15 cellular contexts compared by ENCODE assay signal in the genomic region with DNA sequence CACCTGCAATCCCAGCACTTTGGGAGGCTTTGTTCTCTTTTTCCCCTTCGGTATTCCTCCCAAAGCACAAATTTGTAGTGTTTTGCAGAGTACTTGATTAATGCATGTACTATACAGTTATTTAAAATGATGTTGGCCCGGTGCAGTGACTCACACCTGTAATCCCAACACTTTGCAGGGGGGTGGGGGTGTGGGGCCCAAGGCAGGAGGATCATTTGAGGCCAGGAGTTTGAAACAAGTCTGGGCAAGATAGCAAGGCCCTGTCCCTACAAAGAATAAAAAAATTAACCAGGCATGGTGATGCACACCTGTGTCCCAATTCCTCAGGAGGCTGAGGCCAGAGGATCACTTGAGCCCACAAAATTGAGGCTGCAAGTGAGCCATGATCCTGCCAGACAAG. TPM values are rescaled to one million over a fixed set of nuclear protein-coding genes. Genes with fewer than 3 reads are reported as not detected.
DNase-seq lines count a peak whose midpoint lies in the region; ATAC-seq and TF ChIP-seq lines count a peak whose summit lies in the region.
"Had no signal": no experiment of that assay in that cellular context is flagged by ENCODE, and none has a peak within 500 bp of the region (broad histone marks: within the 10 kb centered on the region; RNA-seq: fewer than 3 reads in every experiment).

No MANE protein-coding gene starts in this region.

- DNase-seq in epithelial cell of prostate (ENCODE audit: low read depth, low spot score): peak; percentile 66
- DNase-seq in neural crest cell (ENCODE audit: low read depth, low spot score): no peak
- no peak for DNase-seq in HFFc6
- no peak for DNase-seq in H9
- DNase-seq: CD8-positive, alpha-beta T cell; COR-L47; DMS153; DMS79 treated with DMSO at 0.1 percent for 48 hours; EL; HCEC 1CT had no signal

- H3K79me2 ChIP-seq in H9 (ENCODE audit: insufficient read depth, low read length): no peaks in the 10 kb centered on the region

- TF ChIP-seq CTCF in brain (conservative IDR thresholded peaks at IDR 0.05) (no peak), neural crest cell (conservative IDR thresholded peaks at IDR 0.05) (no peak), HFFc6 (IDR thresholded peaks at IDR 0.05) (no peak), H9 (conservative IDR thresholded peaks at IDR 0.05) (no peak)

- H3K79me1 ChIP-seq in H9 (ENCODE audit: insufficient read depth, low read depth, low read length, poor library complexity, severe bottlenecking): no peaks in the 10 kb centered on the region

- H3K36me3 Mint-ChIP-seq in brain (peaks cover 19% of the 10 kb centered on the region), neural crest cell (ENCODE audit: low read depth) (peaks cover 17% of the 10 kb centered on the region), HFFc6 (ENCODE audit: low read depth) (peaks cover 18% of the 10 kb centered on the region), H9 (ENCODE audit: insufficient read depth in 1 of 3, low read depth in 3 of 3) (peaks cover 0 to 6% (median 3%) of the 10 kb centered on the region in 3 experiments; a peak in 5 of 7 replicates)
- H3K36me3 Mint-ChIP-seq: CD14-positive monocyte; CD8-positive, alpha-beta T cell had no signal

- no peak for ATAC-seq in GM18867 (IDR thresholded peaks at IDR 0.05; ENCODE audit: unreplicated experiment)
- ATAC-seq: A549; CD8-positive, alpha-beta T cell had no signal

- H3K27ac Mint-ChIP-seq in brain (peak overlapping the region in 3 of 5 experiments; percentile 24 to 95 (median 76)), neural crest cell (ENCODE audit: unreplicated experiment) (peak overlapping the region; percentile 54), HFFc6 (no peak overlapping the region), H9 (no peak overlapping the region)
- H3K27ac Mint-ChIP-seq: CD8-positive, alpha-beta T cell had no signal

- H3K14ac ChIP-seq in H9 (ENCODE audit: insufficient read depth, low read length): no peak overlapping the region

- H3K4ac ChIP-seq in H9 (ENCODE audit: low read depth, low read length): no peak overlapping the region

- H3K9me3 Mint-ChIP-seq in brain (peaks cover 26 to 35% (median 32%) of the 10 kb centered on the region in 5 experiments), neural crest cell (peaks cover 22% of the 10 kb centered on the region), HFFc6 (peaks cover 29% of the 10 kb centered on the region), H9 (peaks cover 28 to 52% of the 10 kb centered on the region in 2 experiments)

- no peak overlapping the region for H2BK120ac ChIP-seq in H9 (ENCODE audit: low read depth, low read length, poor library complexity, severe bottlenecking)

- H3T11ph ChIP-seq in H9 (ENCODE audit: low read length): no peak overlapping the region

- H4K5ac ChIP-seq in H9 (ENCODE audit: insufficient read length, low read depth, low read length): no peak overlapping the region

- no peak overlapping the region for H2BK20ac ChIP-seq in H9 (ENCODE audit: low read depth, low read length, poor library complexity, severe bottlenecking)

- H3K4me3 Mint-ChIP-seq in brain: peak overlapping the region in 1 of 5 experiments; percentile 18
- H3K4me3 Mint-ChIP-seq in neural crest cell: no peak overlapping the region
- no peak overlapping the region for H3K4me3 Mint-ChIP-seq in HFFc6
- H3K4me3 Mint-ChIP-seq in H9: no peak overlapping the region
- H3K4me3 Mint-ChIP-seq: CD14-positive monocyte; CD8-positive, alpha-beta T cell had no signal

- no peak overlapping the region for H3K9ac ChIP-seq in H9 (ENCODE audit: extremely low read depth, insufficient read length, low read length)

- H2AFZ ChIP-seq in H9 (ENCODE audit: low read length): no peak overlapping the region

- H2BK12ac ChIP-seq in H9 (ENCODE audit: insufficient read length, low read depth, low read length): no peak overlapping the region

- H2AK5ac ChIP-seq in H9 (ENCODE audit: insufficient read length, low read length): no peak overlapping the region

- H4K8ac ChIP-seq in H9 (replicated peaks; ENCODE audit: insufficient read length, low read depth, low read length): no peak overlapping the region

- H3K9me3 ChIP-seq in H9 (ENCODE audit: control insufficient read depth, low read depth, low read length): peaks cover 5% of the 10 kb centered on the region

- H3K4me2 ChIP-seq in H9 (ENCODE audit: insufficient read depth, insufficient read length, low read length): no peak overlapping the region
- H3K4me2 ChIP-seq: A549 had no signal

- H4K20me1 ChIP-seq in H9 (ENCODE audit: control insufficient read depth, insufficient read depth, insufficient read length): no peaks in the 10 kb centered on the region

- H3K4me1 Mint-ChIP-seq in brain (peaks cover 50% of the 10 kb centered on the region), neural crest cell (peaks cover 42% of the 10 kb centered on the region), HFFc6 (ENCODE audit: low read depth) (peaks cover 5% of the 10 kb centered on the region; the same call in 1 of the 2 replicates), H9 (peaks cover 8 to 10% of the 10 kb centered on the region in 2 experiments)

- no peaks in the 10 kb centered on the region for H3K27me3 ChIP-seq in H9 (ENCODE audit: insufficient read depth, low read length)

- H3K18ac ChIP-seq in H9 (ENCODE audit: insufficient read length, low read depth, low read length): no peak overlapping the region

- H3K27me3 Mint-ChIP-seq in brain (no peaks in the 10 kb centered on the region), neural crest cell (ENCODE audit: low read depth) (no peaks in the 10 kb centered on the region), HFFc6 (ENCODE audit: insufficient read depth) (peaks cover 8% of the 10 kb centered on the region), H9 (ENCODE audit: low read depth) (peaks cover 30% of the 10 kb centered on the region)

- WGBS in H9 (ENCODE audit: extremely low coverage, insufficient read length, low lambda C conversion rate): no CpG with 5 or more reads among the region's 2 CpGs

- no peak overlapping the region for H3K56ac ChIP-seq in H9 (ENCODE audit: insufficient read length, low read depth, low read length)

- H3K4me1 ChIP-seq in H9 (ENCODE audit: insufficient read depth, low read length): no peaks in the 10 kb centered on the region

- H3K23me2 ChIP-seq in H9 (ENCODE audit: insufficient read length, low read depth, low read length, poor library complexity, severe bottlenecking): no peaks in the 10 kb centered on the region

- H3K23ac ChIP-seq in H9 (ENCODE audit: insufficient read length, low read depth, low read length): no peak overlapping the region

- H2BK5ac ChIP-seq in H9 (ENCODE audit: insufficient read length, low read length): no peak overlapping the region

- H3K27ac ChIP-seq in epithelial cell of prostate (no peak overlapping the region), H9 (ENCODE audit: insufficient read length, low read depth, low read length) (no peak overlapping the region)
- H3K27ac ChIP-seq: A549, HL-60 had no signal

- no peak overlapping the region for H2BK15ac ChIP-seq in H9 (ENCODE audit: low read depth, low read length)

- H4K91ac ChIP-seq in H9 (ENCODE audit: insufficient read length, low read depth, low read length): no peak overlapping the region

RNA-seq across cellular contexts. Expression of a gene that starts 26.8 kb away (rescaled TPM):
- 8.0 TPM for polyA plus RNA-seq in brain (ENCODE audit: insufficient read depth, low read depth, low replicate concordance)
- total RNA-seq in neural crest cell: 28.1 and 29.1 TPM in 2 replicates
- 10 to 100 TPM; 33.8 to 39.4 (median 36.2) TPM for total RNA-seq in HFFc6 (2021; fragmentation: NEBNext Ultra II Directional; extraction: Animal tissue kit (Norgen Biotek cat#: 25700))
- 14.4 and 14.8 TPM in 2 replicates for total RNA-seq in H9 (2021)

Comparison
In these comparisons a context has a peak if more than half of its experiments do, and no peak if none do; other contexts are left out.
1. H3K27ac Mint-ChIP-seq: peak in brain (3 of 5) and neural crest cell (single experiment); none in HFFc6 (single experiment) and H9 (0 of 3).